Comparison of ENCODE assay signal across 8 cellular contexts in the genomic region with DNA sequence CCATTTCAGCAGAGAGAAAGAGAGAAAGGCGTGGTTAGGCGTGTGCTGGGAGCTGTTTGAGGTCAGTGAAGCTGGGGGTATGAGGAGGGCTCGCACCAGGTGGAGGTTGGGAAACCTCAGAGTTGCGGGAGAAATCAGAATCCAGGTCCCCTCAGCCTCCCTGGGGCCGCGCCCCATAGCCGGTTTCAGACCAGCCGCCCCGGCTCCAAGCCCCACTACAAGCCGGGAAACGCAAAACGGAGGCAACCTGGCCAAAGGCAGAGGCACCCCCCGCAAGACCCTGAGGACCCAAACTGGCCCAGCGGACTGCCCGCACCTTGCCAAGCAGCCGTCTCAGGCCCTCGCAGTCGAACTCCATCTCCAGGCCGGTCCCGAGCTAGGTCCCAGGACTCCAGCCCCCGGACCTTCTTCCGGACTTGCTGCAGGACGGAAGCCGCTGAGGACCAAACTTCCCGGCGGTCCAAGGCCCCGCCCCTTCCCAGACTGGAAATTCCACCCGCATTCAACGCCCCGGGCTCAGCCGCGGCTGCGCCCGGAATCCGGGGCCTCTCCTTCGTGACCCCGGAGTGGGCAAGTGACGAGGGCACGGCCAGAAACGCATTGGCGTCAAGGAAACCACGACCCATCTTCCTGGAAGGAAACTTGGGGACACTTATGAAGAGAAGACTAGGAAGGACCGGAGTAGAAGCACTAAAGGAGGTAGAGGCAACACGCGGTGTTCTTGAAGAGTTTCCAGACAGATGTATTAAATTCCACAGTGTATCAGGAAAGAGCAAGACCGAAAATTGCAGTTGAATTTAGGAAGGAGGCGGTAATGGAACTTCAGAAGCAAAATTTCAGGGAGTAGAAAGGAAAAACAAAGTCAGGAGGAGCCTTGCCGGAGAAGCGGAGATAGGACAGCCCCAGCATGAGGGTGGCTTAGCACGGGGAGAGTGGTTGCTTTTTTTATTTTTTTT. TPM values are rescaled to one million over a fixed set of nuclear protein-coding genes. Genes with fewer than 3 reads are reported as not detected.
A peak's percentile ranks its signal among the peaks of the same experiment; 100 is the strongest.
DNase-seq lines count a peak whose midpoint lies in the region; ATAC-seq and TF ChIP-seq lines count a peak whose summit lies in the region.

UEVLD (minus strand) TSS at position 438 of the 956 bp plus-strand sequence; CDS start at position 358, 80 bp downstream.

- H3K79me2 ChIP-seq in GM23248 (ENCODE audit: insufficient read depth) = peaks cover 99% of the 10 kb centered on the region

- in situ Hi-C loops in GM23248 (cut with MboI) (no loop called here), transverse colon (cut with MboI; ENCODE audit: low pct_ligation_motif_present in 1 of 4, low pct_unique_long_range_greater_than_20kb in 1 of 4, low sequenced_read_pairs in 3 of 4) (no loop called here)

- H3K27me3 ChIP-seq in GM23248 (replicated peaks; ENCODE audit: insufficient read depth) (no peaks in the 10 kb centered on the region), MG63 (no peaks in the 10 kb centered on the region), transverse colon (no peaks in the 10 kb centered on the region)

- peak within 1 kb of the TSS; percentile 100 for H2AFZ ChIP-seq in GM23248

- H3F3A ChIP-seq in GM23248 (ENCODE audit: insufficient read depth) = no peaks in the 10 kb centered on the region; the same call in 1 of the 2 replicates

- TF ChIP-seq POLR2A in transverse colon (IDR thresholded peaks at IDR 0.05) = peak; percentile 84

- 1% methylated on average over 48 to 50 of the region's 50 CpGs for WGBS in GM23248 (ENCODE audit: low coverage in 1 of 2, low lambda C conversion rate in 2 of 2, missing lambda C conversion rate in 2 of 2), 2 experiments
- WGBS in transverse colon (ENCODE audit: low coverage in 1 of 2), 2 donors = 3 to 5% methylated on average over 17 to 43 of the region's 50 CpGs

- TF ChIP-seq CTCF in transverse colon (IDR thresholded peaks at IDR 0.05) = no peak

- H3K4me3 ChIP-seq in GM23248 (peak within 1 kb of the TSS; percentile 99), MG63 (peak within 1 kb of the TSS; percentile 84), transverse colon (peak within 1 kb of the TSS; percentile 54 to 97 (median 72))

- intact Hi-C loops in left cardiac atrium (cut with DNase I) (loop anchor here in 1 of 2 donors (2.0 to 5.0 kb wide), 2 partner anchors 46 to 134 kb away; partner anchors contain the start of gene SPTY2D1), posterior cingulate gyrus (cut with DNase I) (loop anchor here (2.0 to 5.0 kb wide), 2 partner anchors 46 to 109 kb away; partner anchors contain the start of genes SPTY2D1 and TMEM86A), transverse colon (cut with DNase I; ENCODE audit: low total_unique reads) (loop anchor here (2.0 kb wide), 1 partner anchor 46 kb away; the partner anchor contains the start of gene SPTY2D1)

- DNase-seq in GM23248 (peak; percentile 95), MG63 (peak; percentile 86), T follicular helper cell (ENCODE audit: low read depth) (peak; percentile 9), amniotic stem cell (lab: John Stamatoyannopoulos, UW) (peak; percentile 76), left cardiac atrium (peak; percentile 93), posterior cingulate gyrus (peak; percentile 80 to 98 (median 86)), transverse colon (peak; percentile 91)

- H3K4me1 ChIP-seq in ES-I3 (ENCODE audit: insufficient read depth, low read length) (0 out of 2 replicates have a peak, but pooled peaks cover 2% of the 10 kb centered on the region), GM23248 (ENCODE audit: insufficient read depth) (0 out of 2 replicates have a peak, but pooled peaks cover 7% of the 10 kb centered on the region), transverse colon (peaks cover 16 to 38% (median 25%) of the 10 kb centered on the region in 4 donors)

- H3K9me3 ChIP-seq in ES-I3 (ENCODE audit: control insufficient read depth, insufficient read depth, low read length) (no peaks in the 10 kb centered on the region), GM23248 (ENCODE audit: low read depth) (no peaks in the 10 kb centered on the region), MG63 (no peaks in the 10 kb centered on the region), transverse colon (no peaks in the 10 kb centered on the region)

- peak; percentile 97 to 98 for ATAC-seq in left cardiac atrium

- H3K36me3 ChIP-seq in ES-I3 (ENCODE audit: insufficient read depth, low read length) (no peaks in the 10 kb centered on the region), GM23248 (ENCODE audit: low read depth) (no peaks in the 10 kb centered on the region), MG63 (no peaks in the 10 kb centered on the region), transverse colon (no peaks in the 10 kb centered on the region)

- no peaks in the 10 kb centered on the region for H4K20me1 ChIP-seq in GM23248 (ENCODE audit: insufficient read depth)

- H3K9ac ChIP-seq in ES-I3 (ENCODE audit: low read depth, low read length) = peak within 1 kb of the TSS; percentile 92
- H3K9ac ChIP-seq in GM23248 = peak within 1 kb of the TSS; percentile 89

- peak within 1 kb of the TSS; percentile 97 for H3K4me2 ChIP-seq in GM23248 (ENCODE audit: unreplicated experiment)

- no peaks in the 10 kb centered on the region for H3K9me2 ChIP-seq in GM23248 (ENCODE audit: insufficient read depth)

- no peak for TF ChIP-seq EP300 in transverse colon (IDR thresholded peaks at IDR 0.05; ENCODE audit: low read depth)

- H3K27ac ChIP-seq in GM23248 = peak within 1 kb of the TSS; percentile 71
- H3K27ac ChIP-seq in transverse colon = peak within 1 kb of the TSS; percentile 79 to 94 (median 84)

RNA-seq across cellular contexts. Expression of gene UEVLD, which starts in this region (rescaled TPM):
- total RNA-seq in GM23248 (2014; rRNA removed; shearing (Covaris generic)) = 38.8 and 42.0 TPM in 2 replicates
- 20.9 and 21.9 TPM in 2 replicates for polyA plus RNA-seq in GM23248 (2016; fragmentation: Nextera tagmentation; extraction: Ambion mirVana)
- total RNA-seq in MG63 (2014; rRNA removed; shearing (Covaris generic); ENCODE audit: low replicate concordance) = 8.2 and 16.5 TPM in 2 replicates
- total RNA-seq in left cardiac atrium (10 to 100 TPM; 16.1 to 17.6 TPM), transverse colon (10 to 100 TPM; 11.2 to 40.3 (median 25.3) TPM)

Comparison
In these comparisons a context has a peak if more than half of its experiments do, and no peak if none do; other contexts are left out.
1. Peak in every context shown above with its lines: DNase-seq, ATAC-seq, H3K4me3 ChIP-seq and H3K27ac ChIP-seq.
2. DNase-seq: peak in every context shown above with its lines; median percentile 95 in GM23248; 93 in left cardiac atrium; 91 in transverse colon; 86 in posterior cingulate gyrus; 86 in MG63; 76 in amniotic stem cell; 9 in T follicular helper cell.